10 cellular contexts compared by ENCODE assay signal in genomic region chr7:102466097-102466496, GRCh38. TPM values are rescaled to one million over a fixed set of nuclear protein-coding genes. Genes with fewer than 3 reads are reported as not detected.
DNase-seq lines count a peak whose midpoint lies in the region; ATAC-seq and TF ChIP-seq lines count a peak whose summit lies in the region.
"Had no signal": no experiment of that assay in that cellular context is flagged by ENCODE, and none has a peak within 500 bp of the region (broad histone marks: within the 10 kb centered on the region; RNA-seq: fewer than 3 reads in every experiment).

No MANE protein-coding gene starts in this region.

- CTCF ChIA-PET in CD8-positive, alpha-beta T cell (lab: Charles Lee) = interaction anchor here (1.1 to 4.4 kb wide), 6 partner anchors 31 to 65 kb away, joined by 3 to 33 read pairs (median 8); no protein-coding TSS in a partner anchor

- no peak overlapping the region for H3K27ac Mint-ChIP-seq in CD8-positive, alpha-beta T cell

- peaks cover 26% of the 10 kb centered on the region for H3K79me2 ChIP-seq in Karpas-422 (ENCODE audit: low read length)
- peaks cover 20% of the 10 kb centered on the region for H3K79me2 ChIP-seq in neural cell (replicated peaks; ENCODE audit: insufficient read depth, low read length)

- H3K9me3 ChIP-seq in CD8-positive, alpha-beta T cell (ENCODE audit: low read length) = no peaks in the 10 kb centered on the region
- H3K9me3 ChIP-seq in Karpas-422 (ENCODE audit: low read length) = no peaks in the 10 kb centered on the region
- H3K9me3 ChIP-seq in colonic mucosa = no peaks in the 10 kb centered on the region
- no peaks in the 10 kb centered on the region for H3K9me3 ChIP-seq in neural cell (ENCODE audit: low read length)

- H3K9ac ChIP-seq in Karpas-422 (ENCODE audit: low read length) (peak overlapping the region; percentile 97), colonic mucosa (ENCODE audit: low read depth in 2 of 2, low read length in 2 of 2) (no peak overlapping the region), neural cell (ENCODE audit: low read length) (peak overlapping the region; percentile 93)
- H3K9ac ChIP-seq: parathyroid adenoma had no signal

- no peaks in the 10 kb centered on the region for H3K9me2 ChIP-seq in Karpas-422 (replicated peaks; ENCODE audit: insufficient read depth, low read length)
- no peaks in the 10 kb centered on the region for H3K9me2 ChIP-seq in neural cell (ENCODE audit: insufficient read depth, low read length)

- H3K4me1 ChIP-seq in CD8-positive, alpha-beta T cell (ENCODE audit: insufficient read depth, low read length) = peaks cover 21% of the 10 kb centered on the region
- peaks cover 26% of the 10 kb centered on the region for H3K4me1 ChIP-seq in Karpas-422 (ENCODE audit: low read length)
- peaks cover 11% of the 10 kb centered on the region for H3K4me1 ChIP-seq in colonic mucosa

- H2AFZ ChIP-seq in Karpas-422 (ENCODE audit: low read length) = no peak overlapping the region
- no peak overlapping the region for H2AFZ ChIP-seq in neural cell (ENCODE audit: low read depth, low read length)

- peaks cover 11% of the 10 kb centered on the region for H3K36me3 Mint-ChIP-seq in CD8-positive, alpha-beta T cell

- no peaks in the 10 kb centered on the region for H3K36me3 ChIP-seq in CD8-positive, alpha-beta T cell (ENCODE audit: insufficient read depth, low read length)
- H3K36me3 ChIP-seq in Karpas-422 (ENCODE audit: insufficient read depth, low read length) = no peaks in the 10 kb centered on the region
- H3K36me3 ChIP-seq in colonic mucosa = peaks cover 4% of the 10 kb centered on the region
- H3K36me3 ChIP-seq in neural cell (ENCODE audit: insufficient read depth, low read length) = no peaks in the 10 kb centered on the region

- TF ChIP-seq CTCF in CD8-positive, alpha-beta T cell (IDR thresholded peaks at IDR 0.05) = no peak
- TF ChIP-seq CTCF in colonic mucosa (IDR thresholded peaks at IDR 0.05) (no peak), neural cell (IDR thresholded peaks at IDR 0.05; ENCODE audit: poor library complexity, severe bottlenecking) (no peak)

- no peak for TF ChIP-seq RAD21 in neural cell (conservative IDR thresholded peaks at IDR 0.05)

- no peaks in the 10 kb centered on the region for H3K27me3 Mint-ChIP-seq in CD8-positive, alpha-beta T cell (ENCODE audit: low read depth)

- no peak for ATAC-seq in CD8-positive, alpha-beta T cell
- no peak for ATAC-seq in HG02840 (IDR thresholded peaks at IDR 0.05; ENCODE audit: low FRiP score, unreplicated experiment)

- no peaks in the 10 kb centered on the region for H3K27me3 ChIP-seq in CD8-positive, alpha-beta T cell (ENCODE audit: insufficient read depth, low read length)
- H3K27me3 ChIP-seq in Karpas-422 (ENCODE audit: low read length) = no peaks in the 10 kb centered on the region
- H3K27me3 ChIP-seq in colonic mucosa = no peaks in the 10 kb centered on the region
- no peaks in the 10 kb centered on the region for H3K27me3 ChIP-seq in neural cell (ENCODE audit: insufficient read depth, low read depth, low read length)

- DNase-seq in CD8-positive, alpha-beta T cell = no peak
- no peak for DNase-seq in Karpas-422
- DNase-seq in colonic mucosa = no peak
- DNase-seq in SHP77 treated with DMSO at 0.1 percent for 48 hours (lab: John Stamatoyannopoulos, UW) = no peak
- DNase-seq in HK-2 (ENCODE audit: unreplicated experiment) = no peak
- DNase-seq in cortex of kidney (lab: John Stamatoyannopoulos, UW) = no peak
- DNase-seq: foreskin melanocyte had no signal

- no peaks in the 10 kb centered on the region for H3F3A ChIP-seq in neural cell (ENCODE audit: insufficient read depth, low read length, poor library complexity, severe bottlenecking)

- H4K20me1 ChIP-seq in Karpas-422 (ENCODE audit: insufficient read depth, low read depth, low read length) (peaks cover 3% of the 10 kb centered on the region; the same call in 1 of the 2 replicates), neural cell (ENCODE audit: insufficient read depth) (no peaks in the 10 kb centered on the region)

- peaks cover 37% of the 10 kb centered on the region for H3K4me1 Mint-ChIP-seq in CD8-positive, alpha-beta T cell (ENCODE audit: low read depth)

- H3K9me3 Mint-ChIP-seq in CD8-positive, alpha-beta T cell = no peaks in the 10 kb centered on the region

- no peak for TF ChIP-seq EP300 in neural cell (conservative IDR thresholded peaks at IDR 0.05; ENCODE audit: poor library complexity, severe bottlenecking)

- H3K4me3 Mint-ChIP-seq in CD8-positive, alpha-beta T cell = peak overlapping the region; percentile 91

- intact Hi-C loops in CD8-positive, alpha-beta T cell (cut with DNase I, micrococcal nuclease) = loop anchor here in 1 of 2 experiments (10.0 kb wide), 1 partner anchor 181 kb away; the partner anchor contains the start of gene SH2B2
- intact Hi-C loops in colonic mucosa (cut with DNase I) = loop anchor here (10.0 kb wide), 1 partner anchor 61 kb away; no protein-coding TSS in a partner anchor

- H3K4me3 ChIP-seq in CD8-positive, alpha-beta T cell (ENCODE audit: low read depth, low read length) = no peak overlapping the region
- H3K4me3 ChIP-seq in Karpas-422 (ENCODE audit: low read length) (peak overlapping the region; percentile 100), colonic mucosa (peak overlapping the region; percentile 100), neural cell (ENCODE audit: low read length) (peak overlapping the region; percentile 99)

- H3K27ac ChIP-seq in CD8-positive, alpha-beta T cell (ENCODE audit: low read depth, low read length) = no peak overlapping the region
- H3K27ac ChIP-seq in Karpas-422 (ENCODE audit: low read length) = no peak overlapping the region
- H3K27ac ChIP-seq in colonic mucosa = no peak overlapping the region
- no peak overlapping the region for H3K27ac ChIP-seq in neural cell (ENCODE audit: low read length)
- H3K27ac ChIP-seq: parathyroid adenoma had no signal

- H3K4me2 ChIP-seq in Karpas-422 (ENCODE audit: low read depth, low read length, poor library complexity, severe bottlenecking) = peak overlapping the region; percentile 99
- peak overlapping the region; percentile 25 for H3K4me2 ChIP-seq in neural cell (ENCODE audit: low read length)

- POLR2A ChIA-PET in CD8-positive, alpha-beta T cell (lab: Charles Lee) = interaction anchor here (1.2 to 2.3 kb wide), 2 partner anchors 40 to 53 kb away, joined by 5 to 13 read pairs; no protein-coding TSS in a partner anchor

TF ChIP-seq in neural cell, 6 proteins besides CTCF, POLR2A, EP300 and RAD21:
- TF ChIP-seq SMC3 (conservative IDR thresholded peaks at IDR 0.05; ENCODE audit: poor library complexity) (no peak), REST (IDR thresholded peaks at IDR 0.05; ENCODE audit: borderline replicate concordance) (no peak), EZH2 (IDR thresholded peaks at IDR 0.05; ENCODE audit: borderline replicate concordance, insufficient read depth, low read length, poor library complexity, severe bottlenecking) (no peak), POLR2AphosphoS5 (IDR thresholded peaks at IDR 0.05) (no peak), TAF1 (IDR thresholded peaks at IDR 0.05; ENCODE audit: low read depth) (no peak), MXI1 (conservative IDR thresholded peaks at IDR 0.05; ENCODE audit: poor library complexity, severe bottlenecking) (no peak)
TF ChIP-seq in neural cell: peak in this region for 0.

RNA-seq across cellular contexts. Expression of gene LRWD1, which starts 1.3 kb away (rescaled TPM):
- 10 to 100 TPM; 14.9 to 19.1 TPM for total RNA-seq in CD8-positive, alpha-beta T cell
- 15.2 and 24.9 TPM in 2 replicates for total RNA-seq in Karpas-422 (2014; rRNA removed; shearing (Covaris generic); ENCODE audit: low replicate concordance)
- total RNA-seq in colonic mucosa = 10 to 100 TPM; 11.4 to 19.6 TPM
- polyA plus RNA-seq in neural cell = 85.5 and 108 TPM in 2 replicates
- polyA minus RNA-seq in neural cell = 46.4 and 63.1 TPM in 2 replicates

RNA-seq across cellular contexts. Expression of gene ALKBH4, which starts 1.4 kb away (rescaled TPM):
- 1 to 10 TPM; 4.4 to 5.2 TPM for total RNA-seq in CD8-positive, alpha-beta T cell
- total RNA-seq in Karpas-422 (2014; rRNA removed; shearing (Covaris generic); ENCODE audit: low replicate concordance) = 3.7 and 11.9 TPM in 2 replicates
- 10 to 100 TPM in 1 of 2 donors, 1 to 10 TPM in 1; 9.7 to 14.1 TPM for total RNA-seq in colonic mucosa
- 27.2 and 28.2 TPM in 2 replicates for polyA plus RNA-seq in neural cell
- polyA minus RNA-seq in neural cell = 23.1 and 26.2 TPM in 2 replicates

RNA-seq across cellular contexts. Expression of gene POLR2J, which starts 12.6 kb away (rescaled TPM):
- total RNA-seq in CD8-positive, alpha-beta T cell = 10 to 100 TPM; 37.4 to 42.9 TPM
- total RNA-seq in Karpas-422 (2014; rRNA removed; shearing (Covaris generic); ENCODE audit: low replicate concordance) = 53.1 and 60.7 TPM in 2 replicates
- total RNA-seq in colonic mucosa = 10 to 100 TPM; 43.0 to 49.2 TPM
- polyA plus RNA-seq in neural cell = 42.6 and 52.9 TPM in 2 replicates
- polyA minus RNA-seq in neural cell = 14.4 and 14.6 TPM in 2 replicates

RNA-seq across cellular contexts. Expression of gene ORAI2, which starts 32.7 kb away (rescaled TPM):
- 10 to 100 TPM; 20.4 to 25.5 TPM for total RNA-seq in CD8-positive, alpha-beta T cell
- total RNA-seq in Karpas-422 (2014; rRNA removed; shearing (Covaris generic); ENCODE audit: low replicate concordance) = 2.8 and 7.8 TPM in 2 replicates
- total RNA-seq in colonic mucosa = 1 to 10 TPM; 3.3 to 5.5 TPM
- polyA plus RNA-seq in neural cell = 36.3 and 52.0 TPM in 2 replicates
- polyA minus RNA-seq in neural cell = 46.3 and 49.3 TPM in 2 replicates

RNA-seq across cellular contexts. Expression of gene RASA4B, which starts 51.5 kb away (rescaled TPM):
- 10 to 100 TPM; 18.9 to 20.0 TPM for total RNA-seq in CD8-positive, alpha-beta T cell
- total RNA-seq in Karpas-422 (2014; rRNA removed; shearing (Covaris generic); ENCODE audit: low replicate concordance) = 2.4 and 5.6 TPM in 2 replicates
- 10 to 100 TPM; 13.2 to 30.0 TPM for total RNA-seq in colonic mucosa
- polyA plus RNA-seq in neural cell = 31.9 and 43.0 TPM in 2 replicates
- 22.7 and 29.7 TPM in 2 replicates for polyA minus RNA-seq in neural cell

Comparison
In these comparisons a context has a peak if more than half of its experiments do, and no peak if none do; other contexts are left out.
1. H3K9ac ChIP-seq: peak in Karpas-422 (single experiment) and neural cell (single experiment); none in colonic mucosa (0 of 2).